8 cellular contexts compared by ENCODE assay signal in the genomic region with DNA sequence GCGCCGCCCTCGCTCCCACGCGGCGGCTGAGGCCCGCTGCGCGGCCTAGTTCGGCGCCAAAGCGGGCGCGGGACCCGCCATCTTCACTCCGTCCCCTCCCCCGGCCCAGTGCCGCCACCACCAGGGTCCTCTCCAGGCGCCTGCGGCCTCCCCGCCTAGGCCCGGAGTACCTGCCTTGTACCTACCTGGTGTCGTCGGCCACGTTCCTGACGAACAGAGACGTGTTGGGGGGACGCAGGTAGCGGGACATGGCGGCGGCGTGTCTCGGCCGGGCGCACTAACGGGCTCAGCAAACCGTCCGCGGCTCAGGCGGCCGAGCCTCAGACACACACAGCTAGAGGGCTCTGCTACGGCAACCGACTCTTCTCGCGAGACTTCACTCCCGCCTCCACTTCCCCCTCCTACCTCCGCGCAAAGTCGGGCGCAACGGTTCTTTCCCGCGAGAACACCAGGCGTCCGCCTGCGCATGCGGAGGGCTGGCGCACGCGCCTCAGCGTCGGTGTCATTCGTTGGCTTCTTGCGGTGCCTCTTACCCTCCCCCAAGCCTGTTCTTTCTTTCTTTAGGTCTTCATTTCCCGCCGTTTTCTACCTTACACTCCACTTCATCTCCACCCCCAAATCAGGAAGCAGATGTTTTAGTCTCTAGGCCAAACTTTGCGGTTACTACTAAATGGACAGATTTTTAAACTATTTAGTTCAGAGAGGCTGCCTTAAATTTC. TPM values are rescaled to one million over a fixed set of nuclear protein-coding genes. Genes with fewer than 3 reads are reported as not detected.
DNase-seq lines count a peak whose midpoint lies in the region; ATAC-seq and TF ChIP-seq lines count a peak whose summit lies in the region.

A gene (minus strand): TSS at position 322 of the 719 bp plus-strand sequence. CDS start 72 bp downstream, at position 250.

- H3K4me3 ChIP-seq in epithelial cell of esophagus (ENCODE audit: low read length) (peak within 1 kb of the TSS; percentile 79), mucosa of descending colon (peak within 1 kb of the TSS; percentile 89)

- no peaks in the 10 kb centered on the region for H3K36me3 ChIP-seq in mucosa of descending colon (ENCODE audit: low read depth)

- peaks cover 32% of the 10 kb centered on the region for H3K4me1 ChIP-seq in mucosa of descending colon (ENCODE audit: low read depth)

- H3K9me3 ChIP-seq in mucosa of descending colon, result no peaks in the 10 kb centered on the region

- TF ChIP-seq EP300 in Ishikawa (IDR thresholded peaks at IDR 0.05; ENCODE audit: borderline replicate concordance), result no peak

- no peak for TF ChIP-seq RAD21 in Ishikawa (IDR thresholded peaks at IDR 0.05; ENCODE audit: low read depth)

- intact Hi-C loops in mucosa of descending colon (cut with DNase I, micrococcal nuclease), result no loop called here

- ATAC-seq in GM21576 (IDR thresholded peaks at IDR 0.05; ENCODE audit: unreplicated experiment) (peak; percentile 82), mucosa of descending colon (peak; percentile 99)

- peak; percentile 99 for DNase-seq in DMS153 treated with DMSO at 0.1 percent for 48 hours (lab: John Stamatoyannopoulos, UW; ENCODE audit: unreplicated experiment)
- DNase-seq in OCI-M2 (lab: John Stamatoyannopoulos, UW; ENCODE audit: unreplicated experiment), result peak; percentile 79
- DNase-seq in activated T-cell treated with anti-CD3 and anti-CD28 coated beads for 4 hours, result peak; percentile 94
- peak; percentile 99 for DNase-seq in epithelial cell of esophagus (ENCODE audit: low read depth)
- DNase-seq in mucosa of descending colon, result peak; percentile 98 to 99 (median 98)
- DNase-seq in stimulated activated CD8-positive, alpha-beta memory T cell treated with anti-CD3 and anti-CD28 coated beads, Interleukin-4, amount 100 ng/mL, for 24 hours (ENCODE audit: low read depth), result peak; percentile 95

- TF ChIP-seq CTCF in epithelial cell of esophagus (IDR thresholded peaks at IDR 0.05; ENCODE audit: insufficient read depth, low read depth, low read length, missing control alignments) (peak; percentile 42), mucosa of descending colon (IDR thresholded peaks at IDR 0.05) (no peak)

TF ChIP-seq in Ishikawa, 13 proteins besides CTCF, POLR2A, EP300 and RAD21:
- peak; percentile 10; the same call in 1 of the 2 replicates for TF ChIP-seq NFIC (IDR thresholded peaks at IDR 0.05)
- TF ChIP-seq YY1 (IDR thresholded peaks at IDR 0.05; ENCODE audit: low read depth), result peak; percentile 86
- TF ChIP-seq, protein P1, sequence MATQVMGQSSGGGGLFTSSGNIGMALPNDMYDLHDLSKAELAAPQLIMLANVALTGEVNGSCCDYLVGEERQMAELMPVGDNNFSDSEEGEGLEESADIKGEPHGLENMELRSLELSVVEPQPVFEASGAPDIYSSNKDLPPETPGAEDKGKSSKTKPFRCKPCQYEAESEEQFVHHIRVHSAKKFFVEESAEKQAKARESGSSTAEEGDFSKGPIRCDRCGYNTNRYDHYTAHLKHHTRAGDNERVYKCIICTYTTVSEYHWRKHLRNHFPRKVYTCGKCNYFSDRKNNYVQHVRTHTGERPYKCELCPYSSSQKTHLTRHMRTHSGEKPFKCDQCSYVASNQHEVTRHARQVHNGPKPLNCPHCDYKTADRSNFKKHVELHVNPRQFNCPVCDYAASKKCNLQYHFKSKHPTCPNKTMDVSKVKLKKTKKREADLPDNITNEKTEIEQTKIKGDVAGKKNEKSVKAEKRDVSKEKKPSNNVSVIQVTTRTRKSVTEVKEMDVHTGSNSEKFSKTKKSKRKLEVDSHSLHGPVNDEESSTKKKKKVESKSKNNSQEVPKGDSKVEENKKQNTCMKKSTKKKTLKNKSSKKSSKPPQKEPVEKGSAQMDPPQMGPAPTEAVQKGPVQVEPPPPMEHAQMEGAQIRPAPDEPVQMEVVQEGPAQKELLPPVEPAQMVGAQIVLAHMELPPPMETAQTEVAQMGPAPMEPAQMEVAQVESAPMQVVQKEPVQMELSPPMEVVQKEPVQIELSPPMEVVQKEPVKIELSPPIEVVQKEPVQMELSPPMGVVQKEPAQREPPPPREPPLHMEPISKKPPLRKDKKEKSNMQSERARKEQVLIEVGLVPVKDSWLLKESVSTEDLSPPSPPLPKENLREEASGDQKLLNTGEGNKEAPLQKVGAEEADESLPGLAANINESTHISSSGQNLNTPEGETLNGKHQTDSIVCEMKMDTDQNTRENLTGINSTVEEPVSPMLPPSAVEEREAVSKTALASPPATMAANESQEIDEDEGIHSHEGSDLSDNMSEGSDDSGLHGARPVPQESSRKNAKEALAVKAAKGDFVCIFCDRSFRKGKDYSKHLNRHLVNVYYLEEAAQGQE (IDR thresholded peaks at IDR 0.05; ENCODE audit: low read depth), result no peak
- TF ChIP-seq, protein P2, sequence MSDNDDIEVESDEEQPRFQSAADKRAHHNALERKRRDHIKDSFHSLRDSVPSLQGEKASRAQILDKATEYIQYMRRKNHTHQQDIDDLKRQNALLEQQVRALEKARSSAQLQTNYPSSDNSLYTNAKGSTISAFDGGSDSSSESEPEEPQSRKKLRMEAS (IDR thresholded peaks at IDR 0.05), result peak; percentile 84
- peak; percentile 73 for TF ChIP-seq EGR1 (IDR thresholded peaks at IDR 0.05)
- 0 out of 2 replicates have a peak, but pooled peaks have one; percentile 44 for TF ChIP-seq FOXM1 (IDR thresholded peaks at IDR 0.05; ENCODE audit: borderline replicate concordance, low read depth)
- TF ChIP-seq ZBTB7A (IDR thresholded peaks at IDR 0.05; ENCODE audit: low read depth), result no peak
- TF ChIP-seq CEBPB (IDR thresholded peaks at IDR 0.05), result no peak
- no peak for TF ChIP-seq TEAD4 (IDR thresholded peaks at IDR 0.05)
- TF ChIP-seq CREB1 (IDR thresholded peaks at IDR 0.05; ENCODE audit: low read depth), result 0 out of 2 replicates have a peak, but pooled peaks have one; percentile 22
- TF ChIP-seq, protein P3, sequence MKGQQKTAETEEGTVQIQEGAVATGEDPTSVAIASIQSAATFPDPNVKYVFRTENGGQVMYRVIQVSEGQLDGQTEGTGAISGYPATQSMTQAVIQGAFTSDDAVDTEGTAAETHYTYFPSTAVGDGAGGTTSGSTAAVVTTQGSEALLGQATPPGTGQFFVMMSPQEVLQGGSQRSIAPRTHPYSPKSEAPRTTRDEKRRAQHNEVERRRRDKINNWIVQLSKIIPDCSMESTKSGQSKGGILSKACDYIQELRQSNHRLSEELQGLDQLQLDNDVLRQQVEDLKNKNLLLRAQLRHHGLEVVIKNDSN (IDR thresholded peaks at IDR 0.05), result peak; percentile 16; the same call in 1 of the 2 replicates
- peak; percentile 78; the same call in 1 of the 2 replicates for TF ChIP-seq TAF1 (IDR thresholded peaks at IDR 0.05; ENCODE audit: low read depth)
- peak; percentile 58 for TF ChIP-seq TCF12 (IDR thresholded peaks at IDR 0.05; ENCODE audit: low read depth)

RNA-seq across cellular contexts. Expression of the gene that starts here (rescaled TPM):
- 10 to 100 TPM; 85.8 to 98.0 (median 94.0) TPM for total RNA-seq in mucosa of descending colon

Comparison
In these comparisons a context has a peak if more than half of its experiments do, and no peak if none do; other contexts are left out.
1. Peak in every context shown above with its lines: DNase-seq, ATAC-seq and H3K4me3 ChIP-seq.